In genomic region chr10:125144693-125145623, GRCh38 we compare ENCODE assay signal across 1 cellular context.
A peak's percentile ranks its signal among the peaks of the same experiment; 100 is the strongest.
TF ChIP-seq lines count a peak whose summit lies in the region.

No MANE protein-coding gene starts in this region.

TF ChIP-seq in K562, 482 proteins besides CTCF, POLR2A, EP300 and RAD21 (continued from another document and continues in another):
- no peak for TF ChIP-seq SRSF7 (optimal IDR thresholded peaks at IDR 0.05; ENCODE audit: low read depth, low read length)
- no peak for TF ChIP-seq SRSF1 (IDR thresholded peaks at IDR 0.05; ENCODE audit: low read depth, low read length)
- TF ChIP-seq MTA2 (IDR thresholded peaks at IDR 0.05; ENCODE audit: low read depth) = no peak
- no peak for TF ChIP-seq HSF4 (CRISPR knock-in tag; IDR thresholded peaks at IDR 0.05; ENCODE audit: borderline replicate concordance)
- TF ChIP-seq, protein P1, sequence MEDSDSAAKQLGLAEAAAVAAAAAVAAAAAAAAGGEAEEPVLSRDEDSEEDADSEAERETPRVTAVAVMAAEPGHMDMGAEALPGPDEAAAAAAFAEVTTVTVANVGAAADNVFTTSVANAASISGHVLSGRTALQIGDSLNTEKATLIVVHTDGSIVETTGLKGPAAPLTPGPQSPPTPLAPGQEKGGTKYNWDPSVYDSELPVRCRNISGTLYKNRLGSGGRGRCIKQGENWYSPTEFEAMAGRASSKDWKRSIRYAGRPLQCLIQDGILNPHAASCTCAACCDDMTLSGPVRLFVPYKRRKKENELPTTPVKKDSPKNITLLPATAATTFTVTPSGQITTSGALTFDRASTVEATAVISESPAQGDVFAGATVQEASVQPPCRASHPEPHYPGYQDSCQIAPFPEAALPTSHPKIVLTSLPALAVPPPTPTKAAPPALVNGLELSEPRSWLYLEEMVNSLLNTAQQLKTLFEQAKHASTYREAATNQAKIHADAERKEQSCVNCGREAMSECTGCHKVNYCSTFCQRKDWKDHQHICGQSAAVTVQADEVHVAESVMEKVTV (CRISPR knock-in tag; IDR thresholded peaks at IDR 0.05) = no peak
- TF ChIP-seq CHAMP1 (IDR thresholded peaks at IDR 0.05) = no peak
- TF ChIP-seq ZNF395 (CRISPR knock-in tag; IDR thresholded peaks at IDR 0.05) = no peak
- no peak for TF ChIP-seq ZNF316 (IDR thresholded peaks at IDR 0.05)
- TF ChIP-seq ZNF57 (CRISPR knock-in tag; IDR thresholded peaks at IDR 0.05) = no peak
- TF ChIP-seq SIN3B (IDR thresholded peaks at IDR 0.05; ENCODE audit: low read depth) = no peak
- no peak for TF ChIP-seq MTA1 (IDR thresholded peaks at IDR 0.05; ENCODE audit: borderline replicate concordance)
- no peak for TF ChIP-seq ARID4B (CRISPR knock-in tag; IDR thresholded peaks at IDR 0.05)
- TF ChIP-seq MYNN (IDR thresholded peaks at IDR 0.05) = peak; percentile 85; the same call in 1 of the 2 replicates
- TF ChIP-seq MYNN (CRISPR knock-in tag; IDR thresholded peaks at IDR 0.05) = no peak
- TF ChIP-seq ZNF347 (CRISPR knock-in tag; IDR thresholded peaks at IDR 0.05; ENCODE audit: low read depth) = no peak
- TF ChIP-seq, protein P2, sequence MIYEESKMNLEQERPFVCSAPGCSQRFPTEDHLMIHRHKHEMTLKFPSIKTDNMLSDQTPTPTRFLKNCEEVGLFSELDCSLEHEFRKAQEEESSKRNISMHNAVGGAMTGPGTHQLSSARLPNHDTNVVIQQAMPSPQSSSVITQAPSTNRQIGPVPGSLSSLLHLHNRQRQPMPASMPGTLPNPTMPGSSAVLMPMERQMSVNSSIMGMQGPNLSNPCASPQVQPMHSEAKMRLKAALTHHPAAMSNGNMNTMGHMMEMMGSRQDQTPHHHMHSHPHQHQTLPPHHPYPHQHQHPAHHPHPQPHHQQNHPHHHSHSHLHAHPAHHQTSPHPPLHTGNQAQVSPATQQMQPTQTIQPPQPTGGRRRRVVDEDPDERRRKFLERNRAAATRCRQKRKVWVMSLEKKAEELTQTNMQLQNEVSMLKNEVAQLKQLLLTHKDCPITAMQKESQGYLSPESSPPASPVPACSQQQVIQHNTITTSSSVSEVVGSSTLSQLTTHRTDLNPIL (CRISPR knock-in tag; IDR thresholded peaks at IDR 0.05) = no peak
- 0 out of 4 replicates have a peak, but pooled peaks of 1 of the 2 experiments have one; percentile 18 for TF ChIP-seq SIN3A (IDR thresholded peaks at IDR 0.05; ENCODE audit: borderline replicate concordance in 2 of 2, control insufficient read depth in 1 of 2, low read depth in 2 of 2, low read length in 2 of 2)
- no peak for TF ChIP-seq CLOCK (CRISPR knock-in tag; IDR thresholded peaks at IDR 0.05; ENCODE audit: borderline replicate concordance)
- 0 out of 2 replicates have a peak, but pooled peaks have one; percentile 50 for TF ChIP-seq SMAD4 (CRISPR knock-in tag; conservative IDR thresholded peaks at IDR 0.05)
- no peak for TF ChIP-seq PHB (CRISPR knock-in tag; IDR thresholded peaks at IDR 0.05)
- TF ChIP-seq FOXM1 (IDR thresholded peaks at IDR 0.05; ENCODE audit: low read depth) = peak; percentile 42; the same call in 1 of the 2 replicates
- no peak for TF ChIP-seq FOXM1 (CRISPR knock-in tag; IDR thresholded peaks at IDR 0.05; ENCODE audit: low read depth)
- TF ChIP-seq VEZF1 (CRISPR knock-in tag; IDR thresholded peaks at IDR 0.05) = peak; percentile 63
- no peak for TF ChIP-seq MXI1 (IDR thresholded peaks at IDR 0.05; ENCODE audit: low read depth, low read length)
- TF ChIP-seq MAFF (IDR thresholded peaks at IDR 0.05; ENCODE audit: low read length) = no peak
- TF ChIP-seq ZNF780A (CRISPR knock-in tag; IDR thresholded peaks at IDR 0.05) = no peak
- no peak for TF ChIP-seq DLX4 (CRISPR knock-in tag; IDR thresholded peaks at IDR 0.05)
- no peak for TF ChIP-seq TCFL5 (CRISPR knock-in tag; conservative IDR thresholded peaks at IDR 0.05)
- no peak for TF ChIP-seq HMG20B (CRISPR knock-in tag; IDR thresholded peaks at IDR 0.05)
- no peak for TF ChIP-seq FOXA1 (IDR thresholded peaks at IDR 0.05; ENCODE audit: borderline replicate concordance)
- TF ChIP-seq GATAD2A (IDR thresholded peaks at IDR 0.05) = no peak; the same call in 1 of the 2 replicates
- no peak for TF ChIP-seq KDM1A (IDR thresholded peaks at IDR 0.05)
- TF ChIP-seq, protein P3, sequence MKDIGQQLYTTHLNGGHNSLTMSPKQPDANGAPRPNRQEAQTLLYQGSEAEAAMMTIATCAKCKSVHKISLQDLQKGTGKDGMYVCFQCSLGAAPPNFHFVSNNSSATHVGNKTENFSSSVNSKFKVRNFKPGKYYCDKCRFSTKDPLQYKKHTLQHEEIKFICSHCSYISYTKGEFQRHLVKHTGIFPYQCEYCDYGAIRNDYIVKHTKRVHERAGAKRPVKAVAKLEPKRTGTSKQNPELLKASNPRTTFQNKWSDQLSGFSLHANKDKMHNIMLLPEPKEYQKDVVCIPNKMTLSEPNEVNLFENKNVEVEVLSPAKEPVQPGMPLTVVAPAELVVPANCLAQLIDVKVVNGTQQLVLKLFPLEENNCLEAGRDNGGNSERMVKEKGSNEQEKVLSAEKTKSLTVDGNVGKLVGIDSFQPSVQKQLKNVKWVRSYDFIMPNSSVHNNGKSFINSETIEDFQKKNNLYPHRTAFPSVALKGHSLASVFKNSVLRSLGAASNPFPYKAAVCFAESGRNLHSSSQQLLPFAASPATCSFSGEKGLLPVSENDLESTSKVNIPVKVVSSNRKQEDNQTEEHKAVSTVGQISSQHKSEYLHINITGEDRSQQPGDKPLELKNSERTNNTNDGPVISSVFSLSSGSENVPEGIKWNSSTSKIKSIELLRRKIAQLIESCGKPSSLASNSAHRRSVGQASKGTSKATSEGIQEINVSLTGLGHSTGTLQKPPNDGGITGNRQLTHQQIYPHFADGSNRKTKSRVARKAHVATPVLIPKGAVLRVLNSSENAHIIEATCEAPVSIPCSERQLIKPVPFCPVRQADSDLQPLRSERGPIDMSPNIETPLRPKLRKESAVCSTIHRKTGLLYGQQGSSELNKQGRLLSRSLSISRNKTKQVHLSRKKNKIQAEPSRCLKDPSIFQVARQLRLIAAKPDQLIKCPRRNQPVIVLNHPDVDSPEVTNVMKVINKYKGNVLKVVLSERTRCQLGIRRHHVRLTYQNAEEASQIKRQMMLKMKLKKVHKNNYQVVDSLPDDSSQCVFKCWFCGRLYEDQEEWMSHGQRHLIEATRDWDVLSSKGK (CRISPR knock-in tag; IDR thresholded peaks at IDR 0.05) = no peak
- TF ChIP-seq MAFK (IDR thresholded peaks at IDR 0.05; ENCODE audit: low read length) = no peak
- 0 out of 2 replicates have a peak, but pooled peaks have one; percentile 27 for TF ChIP-seq ATF7 (IDR thresholded peaks at IDR 0.05)
- TF ChIP-seq, protein P4, sequence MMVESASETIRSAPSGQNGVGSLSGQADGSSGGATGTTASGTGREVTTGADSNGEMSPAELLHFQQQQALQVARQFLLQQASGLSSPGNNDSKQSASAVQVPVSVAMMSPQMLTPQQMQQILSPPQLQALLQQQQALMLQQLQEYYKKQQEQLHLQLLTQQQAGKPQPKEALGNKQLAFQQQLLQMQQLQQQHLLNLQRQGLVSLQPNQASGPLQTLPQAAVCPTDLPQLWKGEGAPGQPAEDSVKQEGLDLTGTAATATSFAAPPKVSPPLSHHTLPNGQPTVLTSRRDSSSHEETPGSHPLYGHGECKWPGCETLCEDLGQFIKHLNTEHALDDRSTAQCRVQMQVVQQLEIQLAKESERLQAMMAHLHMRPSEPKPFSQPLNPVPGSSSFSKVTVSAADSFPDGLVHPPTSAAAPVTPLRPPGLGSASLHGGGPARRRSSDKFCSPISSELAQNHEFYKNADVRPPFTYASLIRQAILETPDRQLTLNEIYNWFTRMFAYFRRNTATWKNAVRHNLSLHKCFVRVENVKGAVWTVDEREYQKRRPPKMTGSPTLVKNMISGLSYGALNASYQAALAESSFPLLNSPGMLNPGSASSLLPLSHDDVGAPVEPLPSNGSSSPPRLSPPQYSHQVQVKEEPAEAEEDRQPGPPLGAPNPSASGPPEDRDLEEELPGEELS (CRISPR knock-in tag; IDR thresholded peaks at IDR 0.05; ENCODE audit: borderline replicate concordance) = no peak
- no peak for TF ChIP-seq CBX1 (IDR thresholded peaks at IDR 0.05; ENCODE audit: low read depth)
